Comparison of ENCODE assay signal across 7 cellular contexts in genomic region chr16:88804552-88805339, GRCh38. TPM values are rescaled to one million over a fixed set of nuclear protein-coding genes. Genes with fewer than 3 reads are reported as not detected.
A peak's percentile ranks its signal among the peaks of the same experiment; 100 is the strongest.
DNase-seq lines count a peak whose midpoint lies in the region; ATAC-seq and TF ChIP-seq lines count a peak whose summit lies in the region.

No MANE protein-coding gene starts in this region.

- H3K79me2 ChIP-seq in Karpas-422 (ENCODE audit: low read length): peaks cover 25% of the 10 kb centered on the region

- no peak overlapping the region for H2AFZ ChIP-seq in Karpas-422 (ENCODE audit: low read length)

- POLR2A ChIA-PET in GM10248 (lab: Yijun Ruan, JAX): no interaction called here

- peaks cover 16% of the 10 kb centered on the region; the same call in 1 of the 2 replicates for H3K36me3 ChIP-seq in Karpas-422 (ENCODE audit: insufficient read depth, low read length)

- H3K27me3 ChIP-seq in Karpas-422 (ENCODE audit: low read length): no peaks in the 10 kb centered on the region

- H3K9me2 ChIP-seq in Karpas-422 (replicated peaks; ENCODE audit: insufficient read depth, low read length): no peaks in the 10 kb centered on the region

- peak overlapping the region; percentile 79 for H3K27ac ChIP-seq in Karpas-422 (ENCODE audit: low read length)

- H3K9ac ChIP-seq in Karpas-422 (ENCODE audit: low read length): peak overlapping the region; percentile 98

- TF ChIP-seq CTCF in GM10248 (IDR thresholded peaks at IDR 0.05; ENCODE audit: control extremely low read depth, extremely low read depth, low read depth, missing control alignments): no peak

- peak overlapping the region; percentile 99 for H3K4me3 ChIP-seq in Karpas-422 (ENCODE audit: low read length)

- DNase-seq in GM10248 (ENCODE audit: extremely low spot score) (peak; percentile 41), Karpas-422 (peak; percentile 82), left colon (peak; percentile 57 to 61), NCI-H128 (lab: John Stamatoyannopoulos, UW; ENCODE audit: unreplicated experiment) (no peak)
- peak; percentile 49 for DNase-seq in activated naive CD4-positive, alpha-beta T cell treated with anti-CD3 and anti-CD28 coated beads, Interleukin-2, amount 50 U/mL, for 16 hours
- DNase-seq in activated CD8-positive, alpha-beta memory T cell treated with anti-CD3 and anti-CD28 coated beads, Interleukin-2, amount 50 U/mL, for 48 hours: no peak

- H3K9me3 ChIP-seq in Karpas-422 (ENCODE audit: low read length): no peaks in the 10 kb centered on the region

- CTCF ChIA-PET in GM10248 (lab: Yijun Ruan, JAX): interaction anchor here (1.0 to 1.5 kb wide), 3 partner anchors 12 to 59 kb away, joined by 3 read pairs; no protein-coding TSS in a partner anchor

- peaks cover 32% of the 10 kb centered on the region for H3K4me1 ChIP-seq in Karpas-422 (ENCODE audit: low read length)

- ATAC-seq in left colon (peak; percentile 39), HG03439 (IDR thresholded peaks at IDR 0.05; ENCODE audit: unreplicated experiment) (no peak)

- H3K4me2 ChIP-seq in Karpas-422 (ENCODE audit: low read depth, low read length, poor library complexity, severe bottlenecking): peak overlapping the region; percentile 97

- peaks cover 20% of the 10 kb centered on the region; the same call in 1 of the 2 replicates for H4K20me1 ChIP-seq in Karpas-422 (ENCODE audit: insufficient read depth, low read depth, low read length)

- intact Hi-C loops in left colon (cut with DNase I, micrococcal nuclease): no loop called here

RNA-seq across cellular contexts. Expression of gene CDT1, which starts 1.2 kb away (rescaled TPM):
- 20.4 and 40.3 TPM in 2 replicates for total RNA-seq in Karpas-422 (2014; rRNA removed; shearing (Covaris generic); ENCODE audit: low replicate concordance)
- total RNA-seq in left colon: 10 to 100 TPM in 1 of 2 donors, 1 to 10 TPM in 1; 6.8 to 14.8 TPM

RNA-seq across cellular contexts. Expression of gene APRT, which starts 7.0 kb away (rescaled TPM):
- 193 and 232 TPM in 2 replicates for total RNA-seq in Karpas-422 (2014; rRNA removed; shearing (Covaris generic); ENCODE audit: low replicate concordance)
- total RNA-seq in left colon: 100 to 1,000 TPM; 112 to 199 TPM

RNA-seq across cellular contexts. Expression of gene PIEZO1, which starts 19.7 kb away (rescaled TPM):
- total RNA-seq in Karpas-422 (2014; rRNA removed; shearing (Covaris generic); ENCODE audit: low replicate concordance): 1.8 and 2.1 TPM in 2 replicates
- 100 to 1,000 TPM; 118 to 146 TPM for total RNA-seq in left colon

RNA-seq across cellular contexts. Expression of gene GALNS, which starts 52.0 kb away (rescaled TPM):
- 18.1 and 26.8 TPM in 2 replicates for total RNA-seq in Karpas-422 (2014; rRNA removed; shearing (Covaris generic); ENCODE audit: low replicate concordance)
- total RNA-seq in left colon: 10 to 100 TPM; 39.1 to 43.5 TPM

RNA-seq across cellular contexts. Expression of gene TRAPPC2L, which starts 52.2 kb away (rescaled TPM):
- total RNA-seq in Karpas-422 (2014; rRNA removed; shearing (Covaris generic); ENCODE audit: low replicate concordance): 58.0 and 84.6 TPM in 2 replicates
- 10 to 100 TPM; 37.0 to 44.4 TPM for total RNA-seq in left colon

Comparison
In these comparisons a context has a peak if more than half of its experiments do, and no peak if none do; other contexts are left out.
1. DNase-seq: peak in GM10248 (single experiment), Karpas-422 (single experiment), activated naive CD4-positive, alpha-beta T cell treated with anti-CD3 and anti-CD28 coated beads, Interleukin-2, amount 50 U/mL, for 16 hours (single experiment) and left colon (2 of 2); none in NCI-H128 (single experiment) and activated CD8-positive, alpha-beta memory T cell treated with anti-CD3 and anti-CD28 coated beads, Interleukin-2, amount 50 U/mL, for 48 hours (single experiment).
2. RNA of gene PIEZO1, which starts 19.7 kb away (total RNA-seq): 118 to 146 TPM in left colon; 1.8 to 2.1 TPM in Karpas-422; every median in the first group is over 10 times any median in the second.